25 cellular contexts compared by ENCODE assay signal in genomic region chr5:85096426-85096825, GRCh38.
"Had no signal": no experiment of that assay in that cellular context is flagged by ENCODE, and none has a peak within 500 bp of the region (broad histone marks: within the 10 kb centered on the region; RNA-seq: fewer than 3 reads in every experiment).

No MANE protein-coding gene starts in this region.

- H3K27ac Mint-ChIP-seq: dendritic cell treated with granulocyte-macrophage colony-stimulating factor and Interleukin-4, amounts not matched to agents 40 ng/mL and 50 ng/mL, for 4 days; effector memory CD8-positive, alpha-beta T cell; natural killer cell treated with Interleukin-12 subunit alpha and Interleukin-12 subunit beta and Interleukin-15 and Interleukin-18, amount 100 ng/mL, for 72 hours; neural progenitor cell had no signal

- H3K4me2 ChIP-seq: hepatocyte, neural progenitor cell had no signal

- ATAC-seq: effector memory CD8-positive, alpha-beta T cell; left colon; left ventricle myocardium superior; natural killer cell treated with Interleukin-12 subunit alpha and Interleukin-12 subunit beta and Interleukin-15 and Interleukin-18, amount 100 ng/mL, for 72 hours had no signal

- DNase-seq: effector memory CD8-positive, alpha-beta T cell; esophagus squamous epithelium; foreskin fibroblast; head of caudate nucleus; left colon; left ventricle myocardium superior; mesenchymal stem cell; midbrain; nucleus accumbens; ovary; sigmoid colon; stimulated activated CD4-positive, alpha-beta T cell treated with anti-CD3 and anti-CD28 coated beads, Interleukin-2, amount 100 ng/mL, for 24 hours; stimulated activated naive CD4-positive, alpha-beta T cell; stomach; substantia nigra; transverse colon had no signal

- H2AFZ ChIP-seq: hepatocyte, neural progenitor cell had no signal

- H3K4me3 ChIP-seq: esophagus squamous epithelium, hepatocyte, lung, neural progenitor cell, ovary, right atrium auricular region, sigmoid colon, skin epidermis, stomach, thoracic aorta, transverse colon had no signal

- H3K27me3 Mint-ChIP-seq: dendritic cell treated with granulocyte-macrophage colony-stimulating factor and Interleukin-4, amounts not matched to agents 40 ng/mL and 50 ng/mL, for 4 days; effector memory CD8-positive, alpha-beta T cell; natural killer cell treated with Interleukin-12 subunit alpha and Interleukin-12 subunit beta and Interleukin-15 and Interleukin-18, amount 100 ng/mL, for 72 hours had no signal

- H3K9ac ChIP-seq: neural progenitor cell had no signal

- H3K79me2 ChIP-seq: hepatocyte had no signal

- H3K4me1 Mint-ChIP-seq: neural progenitor cell had no signal

- H3K4me1 ChIP-seq: esophagus squamous epithelium, neural progenitor cell, right atrium auricular region, sigmoid colon, stomach, transverse colon had no signal

- H3K27me3 ChIP-seq: esophagus squamous epithelium, hepatocyte, neural progenitor cell, ovary, right atrium auricular region, sigmoid colon, stomach, transverse colon had no signal

- H3K9me3 ChIP-seq: esophagus squamous epithelium, ovary, right atrium auricular region, sigmoid colon, thoracic aorta, transverse colon had no signal

- H3K36me3 ChIP-seq: esophagus squamous epithelium, neural progenitor cell, ovary, right atrium auricular region, sigmoid colon, stomach, thoracic aorta, transverse colon had no signal

- H3K27ac ChIP-seq: epithelial cell of prostate, esophagus squamous epithelium, hepatocyte, neural progenitor cell, ovary, right atrium auricular region, sigmoid colon, skin epidermis, stomach, thoracic aorta, transverse colon had no signal

- H3K36me3 Mint-ChIP-seq: neural progenitor cell had no signal

- H3K4me3 Mint-ChIP-seq: dendritic cell treated with granulocyte-macrophage colony-stimulating factor and Interleukin-4, amounts not matched to agents 40 ng/mL and 50 ng/mL, for 4 days; effector memory CD8-positive, alpha-beta T cell; natural killer cell treated with Interleukin-12 subunit alpha and Interleukin-12 subunit beta and Interleukin-15 and Interleukin-18, amount 100 ng/mL, for 72 hours; neural progenitor cell had no signal
